ENCODE assay signal across 16 cellular contexts in the genomic region with DNA sequence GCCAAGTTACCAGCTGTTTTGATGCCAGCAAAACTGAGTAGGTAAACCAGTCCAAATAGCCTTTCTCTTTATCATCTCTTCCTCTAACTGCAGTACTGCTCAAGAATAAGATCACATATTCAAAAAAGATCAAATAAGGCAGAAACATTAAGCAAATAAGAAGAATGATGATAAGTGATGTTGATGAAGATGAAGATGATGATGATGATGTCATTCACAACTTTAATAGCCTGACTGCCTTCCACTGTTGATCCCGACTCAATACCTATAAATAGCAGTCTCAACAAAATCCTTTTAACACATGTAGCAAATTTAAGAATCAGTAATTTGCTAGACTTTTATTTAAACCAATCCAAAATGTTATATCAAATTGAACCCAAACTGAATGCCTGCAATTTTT.
"Had no signal": no experiment of that assay in that cellular context is flagged by ENCODE, and none has a peak within 500 bp of the region (broad histone marks: within the 10 kb centered on the region; RNA-seq: fewer than 3 reads in every experiment).

No MANE protein-coding gene starts in this region.

- DNase-seq: activated CD4-positive, alpha-beta T cell treated with anti-CD3 and anti-CD28 coated beads for 1 hour; activated gamma-delta T cell treated with Interleukin-2 at 50 U/mL for 16 hours; activated T-cell treated with anti-CD3 and anti-CD28 coated beads, Interleukin-2, amount 50 U/mL, for 4 hours; central memory CD4-positive, alpha-beta T cell; foreskin keratinocyte; glutamatergic neuron; hypothalamus; kidney; left lung; mammary epithelial cell; naive B cell; pancreas; sigmoid colon; stimulated activated CD4-positive, alpha-beta T cell treated with anti-CD3 and anti-CD28 coated beads, Interleukin-2, amount 100 ng/mL, for 24 hours; tibial artery had no signal

- H3K9me3 Mint-ChIP-seq: naive B cell had no signal

- ATAC-seq: foreskin keratinocyte, left lung, pancreas had no signal

- H3K27me3 Mint-ChIP-seq: brain, naive B cell had no signal

- H3K4me1 Mint-ChIP-seq: naive B cell had no signal

- H3K4me3 Mint-ChIP-seq: naive B cell had no signal

- H3K36me3 Mint-ChIP-seq: naive B cell had no signal

- H3K27ac Mint-ChIP-seq: naive B cell had no signal
